ENCODE assay signal across 17 cellular contexts in genomic region chr12:32265461-32265860, GRCh38.
DNase-seq lines count a peak whose midpoint lies in the region; ATAC-seq and TF ChIP-seq lines count a peak whose summit lies in the region.
"Had no signal": no experiment of that assay in that cellular context is flagged by ENCODE, and none has a peak within 500 bp of the region (broad histone marks: within the 10 kb centered on the region; RNA-seq: fewer than 3 reads in every experiment).

No MANE protein-coding gene starts in this region.

- H3K27ac ChIP-seq in DND-41 (ENCODE audit: low read length) (peak overlapping the region; percentile 17; the same call in 1 of the 2 replicates), substantia nigra (ENCODE audit: low read depth, low read length, poor library complexity, severe bottlenecking) (no peak overlapping the region)
- H3K27ac ChIP-seq: psoas muscle, RWPE1 had no signal

- H3K9me3 Mint-ChIP-seq in IgD-negative memory B cell (no peaks in the 10 kb centered on the region), activated B cell treated with CpG ODN at 0.5 μM for 24 hours (peaks cover 2% of the 10 kb centered on the region), nephron progenitor cell (no peaks in the 10 kb centered on the region)
- H3K9me3 Mint-ChIP-seq: activated naive CD4-positive, alpha-beta T cell treated with anti-CD3 and anti-CD28 coated beads, Interleukin-2, amount 50 U/mL, for 24 hours had no signal

- CTCF ChIA-PET in activated B cell treated with CpG ODN at 0.5 μM for 24 hours (lab: Charles Lee): interaction anchor here (1.0 to 1.2 kb wide), 2 partner anchors 9 to 11 kb away, joined by 4 to 5 read pairs; no protein-coding TSS in a partner anchor

- H3K4me3 Mint-ChIP-seq in IgD-negative memory B cell (peak overlapping the region; percentile 57 to 90 (median 76)), activated B cell treated with CpG ODN at 0.5 μM for 24 hours (peak overlapping the region; percentile 69), nephron progenitor cell (no peak overlapping the region)
- H3K4me3 Mint-ChIP-seq: activated naive CD4-positive, alpha-beta T cell treated with anti-CD3 and anti-CD28 coated beads, Interleukin-2, amount 50 U/mL, for 24 hours had no signal

- H3K27ac Mint-ChIP-seq in IgD-negative memory B cell (peak overlapping the region; percentile 88 to 96 (median 88)), activated B cell treated with CpG ODN at 0.5 μM for 24 hours (peak overlapping the region; percentile 97), nephron progenitor cell (peak overlapping the region; percentile 86)

- no peaks in the 10 kb centered on the region for H3K36me3 ChIP-seq in DND-41 (ENCODE audit: insufficient read depth, low read length)

- H4K20me1 ChIP-seq in DND-41 (ENCODE audit: insufficient read depth, low read length): no peaks in the 10 kb centered on the region

- no peak overlapping the region for H3K4me3 ChIP-seq in DND-41 (ENCODE audit: low read depth in 1 of 2, low read length in 2 of 2)
- H3K4me3 ChIP-seq: psoas muscle had no signal

- H3K9me3 ChIP-seq in DND-41 (ENCODE audit: insufficient read depth, low read length, severe bottlenecking): no peaks in the 10 kb centered on the region
- H3K9me3 ChIP-seq: Caco-2, psoas muscle, SK-N-SH had no signal

- H3K27me3 ChIP-seq in DND-41 (ENCODE audit: insufficient read depth, low read length, poor library complexity): no peaks in the 10 kb centered on the region

- H3K27me3 Mint-ChIP-seq in IgD-negative memory B cell (no peaks in the 10 kb centered on the region), activated B cell treated with CpG ODN at 0.5 μM for 24 hours (no peaks in the 10 kb centered on the region), nephron progenitor cell (ENCODE audit: low read depth, poor library complexity) (peaks cover 3% of the 10 kb centered on the region)
- H3K27me3 Mint-ChIP-seq: activated naive CD4-positive, alpha-beta T cell treated with anti-CD3 and anti-CD28 coated beads, Interleukin-2, amount 50 U/mL, for 24 hours had no signal

- ATAC-seq in DND-41 (ENCODE audit: insufficient read depth, low read depth) (no peak), activated B cell treated with CpG ODN at 0.5 μM for 24 hours (ENCODE audit: low read depth) (peak; percentile 15), HG03520 (IDR thresholded peaks at IDR 0.05; ENCODE audit: unreplicated experiment) (no peak)
- ATAC-seq: psoas muscle had no signal

- TF ChIP-seq CTCF in DND-41 (IDR thresholded peaks at IDR 0.05; ENCODE audit: borderline replicate concordance, extremely low read depth, low read length, poor library complexity, severe bottlenecking) (no peak), activated B cell treated with CpG ODN at 0.5 μM for 24 hours (IDR thresholded peaks at IDR 0.05) (no peak), nephron progenitor cell (IDR thresholded peaks at IDR 0.05) (no peak), GM13976 (IDR thresholded peaks at IDR 0.05; ENCODE audit: borderline replicate concordance, control extremely low read depth, extremely low read depth, insufficient read depth, missing control alignments) (no peak)

- intact Hi-C loops in activated B cell treated with CpG ODN at 0.5 μM for 24 hours (cut with micrococcal nuclease): loop anchor here (1.0 to 2.0 kb wide), 4 partner anchors 8 to 606 kb away; partner anchors contain the start of gene ETFBKMT

- no peak overlapping the region for H3K9ac ChIP-seq in DND-41 (ENCODE audit: low read depth, low read length)
- H3K9ac ChIP-seq: SK-N-SH had no signal

- peaks cover 21% of the 10 kb centered on the region for H3K4me1 ChIP-seq in DND-41 (ENCODE audit: insufficient read depth, low read length)
- H3K4me1 ChIP-seq: psoas muscle had no signal

- DNase-seq in DND-41 (no peak), activated B cell treated with CpG ODN at 0.5 μM for 24 hours (no peak), nephron progenitor cell (no peak), substantia nigra (lab: John Stamatoyannopoulos, UW) (no peak), pons (ENCODE audit: low spot score) (no peak), GM13976 (ENCODE audit: low spot score) (no peak)
- DNase-seq: activated CD4-positive, alpha-beta T cell treated with anti-CD3 and anti-CD28 coated beads, Interleukin-2, amount 50 U/mL, for 1 hour; Caco-2; NCI-H187; NCI-H526 treated with DMSO at 0.1 percent for 48 hours; psoas muscle; SK-N-SH; stimulated activated CD8-positive, alpha-beta memory T cell treated with anti-CD3 and anti-CD28 coated beads, Interleukin-4, amount 100 ng/mL, for 48 hours had no signal

- in situ Hi-C loops in GM13976 (cut with MboI; ENCODE audit: low sequenced_read_pairs, unreplicated experiment): no loop called here

- H3K4me1 Mint-ChIP-seq in IgD-negative memory B cell (peaks cover 18 to 31% (median 18%) of the 10 kb centered on the region in 3 donors), activated B cell treated with CpG ODN at 0.5 μM for 24 hours (peaks cover 46% of the 10 kb centered on the region), nephron progenitor cell (peaks cover 32% of the 10 kb centered on the region)

- no peak overlapping the region for H2AFZ ChIP-seq in DND-41 (ENCODE audit: low read depth, low read length)

- H3K4me2 ChIP-seq in DND-41 (ENCODE audit: insufficient read depth, low read length): no peak overlapping the region
- H3K4me2 ChIP-seq: SK-N-SH had no signal

- H3K79me2 ChIP-seq in DND-41 (ENCODE audit: insufficient read depth, low read length): 0 out of 2 replicates have a peak, but pooled peaks cover 4% of the 10 kb centered on the region

- POLR2A ChIA-PET in activated B cell treated with CpG ODN at 0.5 μM for 24 hours (lab: Charles Lee): interaction anchor here (0.6 to 3.8 kb wide), 20 partner anchors 8 to 675 kb away, joined by 3 to 35 read pairs (median 4); partner anchors contain the start of genes BICD1, DENND5B and RESF1

- H3K36me3 Mint-ChIP-seq in IgD-negative memory B cell: peaks cover 3% of the 10 kb centered on the region
- peaks cover 5% of the 10 kb centered on the region for H3K36me3 Mint-ChIP-seq in activated B cell treated with CpG ODN at 0.5 μM for 24 hours (ENCODE audit: low read depth)
- H3K36me3 Mint-ChIP-seq in nephron progenitor cell (ENCODE audit: low read depth): no peaks in the 10 kb centered on the region
